In the genomic region with DNA sequence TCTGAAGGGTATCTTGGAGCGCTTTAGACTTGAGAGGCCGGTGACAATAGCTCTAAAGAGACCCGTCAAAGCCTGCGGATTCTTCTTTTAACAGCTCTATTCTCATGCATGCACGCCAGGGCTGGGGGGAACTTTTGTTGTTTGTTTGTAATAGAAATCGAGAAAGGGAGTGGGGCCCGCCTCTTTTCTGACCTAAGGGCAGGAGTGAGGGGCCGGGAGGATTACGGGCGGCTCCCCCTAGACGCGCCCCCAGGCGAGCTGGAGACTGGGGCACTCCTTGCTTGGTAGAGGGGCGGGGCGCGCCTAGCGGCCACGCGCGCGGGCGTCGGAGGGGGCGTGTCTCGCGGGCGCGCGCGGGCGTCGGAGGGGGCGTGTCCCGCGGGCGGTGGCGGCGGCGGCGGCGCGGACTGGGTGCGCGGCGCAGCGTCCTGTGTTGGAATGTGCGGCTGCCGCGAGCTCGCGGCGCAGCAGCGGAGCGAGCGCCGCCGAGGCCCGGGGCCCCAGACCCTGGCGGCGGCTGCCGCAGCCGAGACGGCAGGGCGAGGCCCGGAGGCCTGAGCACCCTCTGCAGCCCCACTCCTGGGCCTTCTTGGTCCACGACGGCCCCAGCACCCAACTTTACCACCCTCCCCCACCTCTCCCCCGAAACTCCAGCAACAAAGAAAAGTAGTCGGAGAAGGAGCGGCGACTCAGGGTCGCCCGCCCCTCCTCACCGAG, we compare ENCODE assay signal across 8 cellular contexts. TPM values are rescaled to one million over a fixed set of nuclear protein-coding genes. Genes with fewer than 3 reads are reported as not detected.
DNase-seq lines count a peak whose midpoint lies in the region; ATAC-seq and TF ChIP-seq lines count a peak whose summit lies in the region.

A gene with protein sequence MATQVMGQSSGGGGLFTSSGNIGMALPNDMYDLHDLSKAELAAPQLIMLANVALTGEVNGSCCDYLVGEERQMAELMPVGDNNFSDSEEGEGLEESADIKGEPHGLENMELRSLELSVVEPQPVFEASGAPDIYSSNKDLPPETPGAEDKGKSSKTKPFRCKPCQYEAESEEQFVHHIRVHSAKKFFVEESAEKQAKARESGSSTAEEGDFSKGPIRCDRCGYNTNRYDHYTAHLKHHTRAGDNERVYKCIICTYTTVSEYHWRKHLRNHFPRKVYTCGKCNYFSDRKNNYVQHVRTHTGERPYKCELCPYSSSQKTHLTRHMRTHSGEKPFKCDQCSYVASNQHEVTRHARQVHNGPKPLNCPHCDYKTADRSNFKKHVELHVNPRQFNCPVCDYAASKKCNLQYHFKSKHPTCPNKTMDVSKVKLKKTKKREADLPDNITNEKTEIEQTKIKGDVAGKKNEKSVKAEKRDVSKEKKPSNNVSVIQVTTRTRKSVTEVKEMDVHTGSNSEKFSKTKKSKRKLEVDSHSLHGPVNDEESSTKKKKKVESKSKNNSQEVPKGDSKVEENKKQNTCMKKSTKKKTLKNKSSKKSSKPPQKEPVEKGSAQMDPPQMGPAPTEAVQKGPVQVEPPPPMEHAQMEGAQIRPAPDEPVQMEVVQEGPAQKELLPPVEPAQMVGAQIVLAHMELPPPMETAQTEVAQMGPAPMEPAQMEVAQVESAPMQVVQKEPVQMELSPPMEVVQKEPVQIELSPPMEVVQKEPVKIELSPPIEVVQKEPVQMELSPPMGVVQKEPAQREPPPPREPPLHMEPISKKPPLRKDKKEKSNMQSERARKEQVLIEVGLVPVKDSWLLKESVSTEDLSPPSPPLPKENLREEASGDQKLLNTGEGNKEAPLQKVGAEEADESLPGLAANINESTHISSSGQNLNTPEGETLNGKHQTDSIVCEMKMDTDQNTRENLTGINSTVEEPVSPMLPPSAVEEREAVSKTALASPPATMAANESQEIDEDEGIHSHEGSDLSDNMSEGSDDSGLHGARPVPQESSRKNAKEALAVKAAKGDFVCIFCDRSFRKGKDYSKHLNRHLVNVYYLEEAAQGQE (plus strand): TSS at position 412 of the 717 bp plus-strand sequence. CDS start 2,739 bp downstream, outside the sequence.

- TF ChIP-seq EP300 in stomach (IDR thresholded peaks at IDR 0.05): no peak

- H3K27me3 ChIP-seq in SJCRH30: no peaks in the 10 kb centered on the region
- H3K27me3 ChIP-seq in foreskin keratinocyte: peaks cover 3% of the 10 kb centered on the region
- peaks cover 23% of the 10 kb centered on the region for H3K27me3 ChIP-seq in neural progenitor cell
- no peaks in the 10 kb centered on the region for H3K27me3 ChIP-seq in stomach

- H3K4me3 ChIP-seq in SJCRH30: peak within 1 kb of the TSS; percentile 94
- H3K4me3 ChIP-seq in neural progenitor cell: peak within 1 kb of the TSS; percentile 97
- peak within 1 kb of the TSS; percentile 89 to 99 (median 96) for H3K4me3 ChIP-seq in stomach

- peaks cover 27% of the 10 kb centered on the region for H4K20me1 ChIP-seq in neural progenitor cell (ENCODE audit: low read depth)

- ATAC-seq in GM19452 (IDR thresholded peaks at IDR 0.05; ENCODE audit: unreplicated experiment): peak; percentile 46
- peak; percentile 43 for ATAC-seq in HG03571 (IDR thresholded peaks at IDR 0.05; ENCODE audit: unreplicated experiment)
- ATAC-seq in foreskin keratinocyte: peak; percentile 71

- peak within 1 kb of the TSS; percentile 80 for H3K9ac ChIP-seq in neural progenitor cell

- no peaks in the 10 kb centered on the region for H3K9me3 ChIP-seq in SJCRH30 (replicated peaks)
- H3K9me3 ChIP-seq in neural progenitor cell (ENCODE audit: low read depth): no peaks in the 10 kb centered on the region
- H3K9me3 ChIP-seq in stomach: no peaks in the 10 kb centered on the region

- H2AFZ ChIP-seq in neural progenitor cell (replicated peaks): peak within 1 kb of the TSS; percentile 61

- H3K27ac Mint-ChIP-seq in neural progenitor cell: peak within 1 kb of the TSS; percentile 96

- TF ChIP-seq CTCF in foreskin keratinocyte (conservative IDR thresholded peaks at IDR 0.05) (no peak), neural progenitor cell (IDR thresholded peaks at IDR 0.05) (no peak), stomach (IDR thresholded peaks at IDR 0.05) (no peak)

- H3K79me2 ChIP-seq in neural progenitor cell (ENCODE audit: low read depth): peaks cover 39% of the 10 kb centered on the region

- peaks cover 39% of the 10 kb centered on the region for H3F3A ChIP-seq in neural progenitor cell (ENCODE audit: low read depth)

- peak within 1 kb of the TSS; percentile 97 for H3K4me3 Mint-ChIP-seq in neural progenitor cell

- peak within 1 kb of the TSS; percentile 77 for H3K4me2 ChIP-seq in neural progenitor cell

- 0 to 1% (median 1%) methylated on average over 27 to 74 of the region's 74 CpGs for WGBS in stomach, 5 donors

- no peak for TF ChIP-seq POLR2A in stomach (IDR thresholded peaks at IDR 0.05)

- H3K4me1 Mint-ChIP-seq in neural progenitor cell: peaks cover 35% of the 10 kb centered on the region

- no peaks in the 10 kb centered on the region for H3K9me3 Mint-ChIP-seq in neural progenitor cell

- H3K36me3 ChIP-seq in SJCRH30 (peaks cover 10% of the 10 kb centered on the region), neural progenitor cell (peaks cover 3% of the 10 kb centered on the region), stomach (peaks cover 0 to 10% (median 0%) of the 10 kb centered on the region in 4 donors)

- intact Hi-C loops in stomach (cut with DNase I; ENCODE audit: low total_unique reads): loop anchor here (5.0 kb wide), 1 partner anchor 70 kb away; a partner anchor contains a TSS

- peaks cover 5% of the 10 kb centered on the region for H3K27me3 Mint-ChIP-seq in neural progenitor cell (ENCODE audit: insufficient read depth, low read depth)

- H3K36me3 Mint-ChIP-seq in neural progenitor cell: peaks cover 10% of the 10 kb centered on the region

- no peaks in the 10 kb centered on the region; the same call in 1 of the 2 replicates for H3K4me1 ChIP-seq in SJCRH30
- H3K4me1 ChIP-seq in foreskin keratinocyte: peaks cover 8% of the 10 kb centered on the region
- peaks cover 31% of the 10 kb centered on the region for H3K4me1 ChIP-seq in neural progenitor cell
- H3K4me1 ChIP-seq in stomach: peaks cover 11 to 46% (median 39%) of the 10 kb centered on the region in 4 donors

- H3K27ac ChIP-seq in SJCRH30 (peak within 1 kb of the TSS; percentile 82), foreskin keratinocyte (no peak within 1 kb of the TSS), neural progenitor cell (peak within 1 kb of the TSS; percentile 91), stomach (peak within 1 kb of the TSS; percentile 85 to 96 (median 94))

- DNase-seq in COR-L47 (lab: John Stamatoyannopoulos, UW) (peak; percentile 41), SJCRH30 (peak; percentile 74 to 81), activated gamma-delta T cell treated with Interleukin-2 at 50 U/mL for 16 hours (peak; percentile 78), foreskin keratinocyte (peak in 1 of 2 donors; percentile 33), neural progenitor cell (ENCODE audit: low spot score) (peak; percentile 96), stomach (peak; percentile 84)

RNA-seq across cellular contexts. Expression of the gene that starts here (rescaled TPM):
- total RNA-seq in SJCRH30 (2014; rRNA removed; shearing (Covaris generic)): 49.7 and 55.4 TPM in 2 replicates
- 30.4 and 35.4 TPM in 2 replicates for total RNA-seq in foreskin keratinocyte
- polyA plus RNA-seq in foreskin keratinocyte: 4.4 TPM in 2 replicates
- total RNA-seq in neural progenitor cell (ENCODE audit: low replicate concordance): 72.0 and 87.3 TPM in 2 replicates
- total RNA-seq in stomach: 10 to 100 TPM; 36.4 to 79.7 (median 47.4) TPM
- polyA plus RNA-seq in stomach: 1 to 10 TPM; 3.1 to 4.9 (median 4.4) TPM
